ENCODE assay signal across 20 cellular contexts in the genomic region with DNA sequence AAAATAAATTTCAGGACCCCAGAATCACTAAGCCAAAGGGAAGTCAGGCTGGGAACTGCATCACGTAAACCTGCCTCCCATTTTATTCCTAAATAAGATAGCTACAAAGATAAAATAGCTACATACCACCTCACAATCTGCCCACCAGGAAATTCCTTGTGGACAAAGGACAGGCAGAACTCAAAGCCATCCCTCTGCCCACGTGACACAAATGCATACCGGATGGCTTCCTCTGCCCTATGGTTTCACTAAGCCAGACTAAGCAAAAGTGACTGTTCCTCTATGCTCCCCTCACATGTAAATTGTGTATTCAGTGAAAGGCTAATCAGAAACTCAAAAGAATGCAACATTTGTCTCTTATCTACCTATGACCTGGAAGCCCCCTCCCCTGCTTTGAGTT. TPM values are rescaled to one million over a fixed set of nuclear protein-coding genes. Genes with fewer than 3 reads are reported as not detected.
A peak's percentile ranks its signal among the peaks of the same experiment; 100 is the strongest.
DNase-seq lines count a peak whose midpoint lies in the region; TF ChIP-seq lines count a peak whose summit lies in the region.
"Had no signal": no experiment of that assay in that cellular context is flagged by ENCODE, and none has a peak within 500 bp of the region (broad histone marks: within the 10 kb centered on the region; RNA-seq: fewer than 3 reads in every experiment).

No MANE protein-coding gene starts in this region.

- H3K27me3 ChIP-seq in H9 (ENCODE audit: insufficient read depth, low read length): no peaks in the 10 kb centered on the region
- no peaks in the 10 kb centered on the region for H3K27me3 ChIP-seq in vagina
- no peaks in the 10 kb centered on the region for H3K27me3 ChIP-seq in brain microvascular endothelial cell (replicated peaks)
- H3K27me3 ChIP-seq: testis had no signal

- no peak overlapping the region for H2AK5ac ChIP-seq in H9 (ENCODE audit: insufficient read length, low read length)

- H3K9me3 Mint-ChIP-seq in H9: peaks cover 0 to 3% of the 10 kb centered on the region in 2 experiments; a peak in 1 of 5 replicates
- H3K9me3 Mint-ChIP-seq in activated T-helper 1 cell treated with anti-CD3 and anti-CD28 coated beads, Interleukin-12 subunit alpha, Interleukin-12 subunit beta, Interleukin-2, Interleukin-4 antibody, amounts not matched to agents 30 ng/mL and 10 ng/mL and 1 ng/mL, durations not matched to agents 14 hours and 24 hours and 36 hours: no peaks in the 10 kb centered on the region
- H3K9me3 Mint-ChIP-seq: immature natural killer cell; T-helper 1 cell treated with Interleukin-12 subunit alpha and Interleukin-12 subunit beta and Interleukin-4 antibody, amounts not matched to agents 30 μg/mL and 1 μg/mL, for 36 hours had no signal

- H4K20me1 ChIP-seq in H9 (ENCODE audit: control insufficient read depth, insufficient read depth, insufficient read length): no peaks in the 10 kb centered on the region

- H3K27me3 Mint-ChIP-seq in H9 (ENCODE audit: low read depth): no peaks in the 10 kb centered on the region
- no peaks in the 10 kb centered on the region for H3K27me3 Mint-ChIP-seq in activated T-helper 1 cell treated with anti-CD3 and anti-CD28 coated beads, Interleukin-12 subunit alpha, Interleukin-12 subunit beta, Interleukin-2, Interleukin-4 antibody, amounts not matched to agents 30 ng/mL and 10 ng/mL and 1 ng/mL, durations not matched to agents 14 hours and 24 hours and 36 hours (ENCODE audit: insufficient read depth)

- peaks cover 12% of the 10 kb centered on the region; the same call in 1 of the 2 replicates for H3K4me1 ChIP-seq in H9 (ENCODE audit: insufficient read depth, low read length)
- peaks cover 30% of the 10 kb centered on the region for H3K4me1 ChIP-seq in vagina
- H3K4me1 ChIP-seq: testis had no signal

- no peaks in the 10 kb centered on the region for H3K79me1 ChIP-seq in H9 (ENCODE audit: insufficient read depth, low read depth, low read length, poor library complexity, severe bottlenecking)

- no peak overlapping the region for H2AFZ ChIP-seq in H9 (ENCODE audit: low read length)

- H3K79me2 ChIP-seq in H9 (ENCODE audit: insufficient read depth, low read length): no peaks in the 10 kb centered on the region

- intact Hi-C loops in vagina (cut with DNase I): no loop called here
- intact Hi-C loops in activated T-helper 1 cell treated with anti-CD3 and anti-CD28 coated beads, Interleukin-12 subunit alpha, Interleukin-12 subunit beta, Interleukin-2, Interleukin-4 antibody, amounts not matched to agents 30 ng/mL and 10 ng/mL and 1 ng/mL, durations not matched to agents 14 hours and 24 hours and 36 hours (cut with micrococcal nuclease): no loop called here

- no peak overlapping the region for H3K18ac ChIP-seq in H9 (ENCODE audit: insufficient read length, low read depth, low read length)

- WGBS in H9 (ENCODE audit: extremely low coverage, insufficient read length, low lambda C conversion rate): no CpG with 5 or more reads among the region's 3 CpGs

- no peak overlapping the region for H3K9ac ChIP-seq in H9 (ENCODE audit: extremely low read depth, insufficient read length, low read length)

- H3K27ac ChIP-seq in H9 (ENCODE audit: insufficient read length, low read depth, low read length) (peak overlapping the region; percentile 72), vagina (peak overlapping the region; percentile 51), brain microvascular endothelial cell (no peak overlapping the region)
- H3K27ac ChIP-seq: testis had no signal

- H2BK20ac ChIP-seq in H9 (ENCODE audit: low read depth, low read length, poor library complexity, severe bottlenecking): no peak overlapping the region

- no peak overlapping the region for H3K4me3 Mint-ChIP-seq in H9
- no peak overlapping the region for H3K4me3 Mint-ChIP-seq in activated T-helper 1 cell treated with anti-CD3 and anti-CD28 coated beads, Interleukin-12 subunit alpha, Interleukin-12 subunit beta, Interleukin-2, Interleukin-4 antibody, amounts not matched to agents 30 ng/mL and 10 ng/mL and 1 ng/mL, durations not matched to agents 14 hours and 24 hours and 36 hours
- H3K4me3 Mint-ChIP-seq: immature natural killer cell; T-helper 1 cell treated with Interleukin-12 subunit alpha and Interleukin-12 subunit beta and Interleukin-4 antibody, amounts not matched to agents 30 μg/mL and 1 μg/mL, for 36 hours had no signal

- no peak overlapping the region for H4K8ac ChIP-seq in H9 (replicated peaks; ENCODE audit: insufficient read length, low read depth, low read length)

- DNase-seq in H9: peak; percentile 72
- DNase-seq in RPMI7951 (ENCODE audit: low read depth): peak; percentile 66
- peak; percentile 16 for DNase-seq in fibroblast of gingiva (ENCODE audit: low read depth)
- DNase-seq in vagina (ENCODE audit: extremely low spot score in 2 of 2): no peak
- DNase-seq in activated T-helper 1 cell treated with anti-CD3 and anti-CD28 coated beads, Interleukin-12 subunit alpha, Interleukin-12 subunit beta, Interleukin-2, Interleukin-4 antibody, amounts not matched to agents 30 ng/mL and 10 ng/mL and 1 ng/mL, durations not matched to agents 14 hours and 24 hours and 36 hours (ENCODE audit: low spot score): no peak
- DNase-seq in middle frontal gyrus (ENCODE audit: extremely low spot score, low spot score): no peak
- no peak for DNase-seq in brain microvascular endothelial cell
- DNase-seq: activated CD4-positive, alpha-beta T cell treated with anti-CD3 and anti-CD28 coated beads, Interleukin-2, amount 50 U/mL, for 1 hour; AML-193; Caco-2; central memory CD4-positive, alpha-beta T cell; effector memory CD4-positive, alpha-beta T cell; head of caudate nucleus; immature natural killer cell; NCI-H1417; NCI-H69; nucleus accumbens; SHP77 treated with DMSO at 0.1 percent for 48 hours; testis had no signal

- H3K9me3 ChIP-seq in H9 (ENCODE audit: control insufficient read depth, low read depth, low read length) (no peaks in the 10 kb centered on the region), vagina (no peaks in the 10 kb centered on the region)
- H3K9me3 ChIP-seq: Caco-2, testis had no signal

- no peak for TF ChIP-seq POLR2A in vagina (IDR thresholded peaks at IDR 0.05)

- no peak overlapping the region for H3K4ac ChIP-seq in H9 (ENCODE audit: low read depth, low read length)

- no peaks in the 10 kb centered on the region for H3K36me3 ChIP-seq in vagina
- no peaks in the 10 kb centered on the region for H3K36me3 ChIP-seq in brain microvascular endothelial cell (replicated peaks)

- H3K4me2 ChIP-seq in H9 (ENCODE audit: insufficient read depth, insufficient read length, low read length): no peak overlapping the region

- no peak overlapping the region for H3K4me3 ChIP-seq in vagina
- no peak overlapping the region for H3K4me3 ChIP-seq in brain microvascular endothelial cell (ENCODE audit: low read depth, low read length)
- H3K4me3 ChIP-seq: testis had no signal

- H3K27ac Mint-ChIP-seq in H9: peak overlapping the region; percentile 18 to 96 (median 91)
- no peak overlapping the region for H3K27ac Mint-ChIP-seq in activated T-helper 1 cell treated with anti-CD3 and anti-CD28 coated beads, Interleukin-12 subunit alpha, Interleukin-12 subunit beta, Interleukin-2, Interleukin-4 antibody, amounts not matched to agents 30 ng/mL and 10 ng/mL and 1 ng/mL, durations not matched to agents 14 hours and 24 hours and 36 hours
- H3K27ac Mint-ChIP-seq: immature natural killer cell; T-helper 1 cell treated with Interleukin-12 subunit alpha and Interleukin-12 subunit beta and Interleukin-4 antibody, amounts not matched to agents 30 μg/mL and 1 μg/mL, for 36 hours had no signal

- no peak overlapping the region for H2BK120ac ChIP-seq in H9 (ENCODE audit: low read depth, low read length, poor library complexity, severe bottlenecking)

- no peak overlapping the region for H3K56ac ChIP-seq in H9 (ENCODE audit: insufficient read length, low read depth, low read length)

- no peak overlapping the region for H3K23ac ChIP-seq in H9 (ENCODE audit: insufficient read length, low read depth, low read length)

- H2BK12ac ChIP-seq in H9 (ENCODE audit: insufficient read length, low read depth, low read length): no peak overlapping the region

- peaks cover 31 to 33% of the 10 kb centered on the region in 2 experiments for H3K4me1 Mint-ChIP-seq in H9
- peaks cover 33% of the 10 kb centered on the region for H3K4me1 Mint-ChIP-seq in activated T-helper 1 cell treated with anti-CD3 and anti-CD28 coated beads, Interleukin-12 subunit alpha, Interleukin-12 subunit beta, Interleukin-2, Interleukin-4 antibody, amounts not matched to agents 30 ng/mL and 10 ng/mL and 1 ng/mL, durations not matched to agents 14 hours and 24 hours and 36 hours (ENCODE audit: low read depth)

- H4K5ac ChIP-seq in H9 (ENCODE audit: insufficient read length, low read depth, low read length): no peak overlapping the region

- H3K23me2 ChIP-seq in H9 (ENCODE audit: insufficient read length, low read depth, low read length, poor library complexity, severe bottlenecking): no peaks in the 10 kb centered on the region

- no peak overlapping the region for H4K91ac ChIP-seq in H9 (ENCODE audit: insufficient read length, low read depth, low read length)

- in situ Hi-C loops in brain microvascular endothelial cell (cut with HindIII; ENCODE audit: low pct_ligation_motif_present, low sequenced_read_pairs): no loop called here

- H2BK5ac ChIP-seq in H9 (ENCODE audit: insufficient read length, low read length): no peak overlapping the region

- no peak for TF ChIP-seq CTCF in H9 (conservative IDR thresholded peaks at IDR 0.05)
- TF ChIP-seq CTCF in vagina (IDR thresholded peaks at IDR 0.05): no peak
- no peak for TF ChIP-seq CTCF in brain microvascular endothelial cell (IDR thresholded peaks at IDR 0.05; ENCODE audit: low read depth, low read length, missing control alignments)

- peaks cover 2 to 10% (median 5%) of the 10 kb centered on the region in 3 experiments; a peak in 4 of 7 replicates for H3K36me3 Mint-ChIP-seq in H9 (ENCODE audit: insufficient read depth in 1 of 3, low read depth in 3 of 3)
- H3K36me3 Mint-ChIP-seq in activated T-helper 1 cell treated with anti-CD3 and anti-CD28 coated beads, Interleukin-12 subunit alpha, Interleukin-12 subunit beta, Interleukin-2, Interleukin-4 antibody, amounts not matched to agents 30 ng/mL and 10 ng/mL and 1 ng/mL, durations not matched to agents 14 hours and 24 hours and 36 hours (ENCODE audit: low read depth): peaks cover 15% of the 10 kb centered on the region
- H3K36me3 Mint-ChIP-seq: immature natural killer cell had no signal

- no peak overlapping the region for H2BK15ac ChIP-seq in H9 (ENCODE audit: low read depth, low read length)

- H3K14ac ChIP-seq in H9 (ENCODE audit: insufficient read depth, low read length): no peak overlapping the region

- no peak overlapping the region for H3T11ph ChIP-seq in H9 (ENCODE audit: low read length)

RNA-seq across cellular contexts. Expression of gene MBOAT1, which starts 15.0 kb away (rescaled TPM):
- total RNA-seq in H9 (2021) (9.6 and 9.9 TPM in 2 replicates), vagina (9.6 TPM)
- total RNA-seq in RPMI7951 (2014; rRNA removed; shearing (Covaris generic)): 18.3 and 20.5 TPM in 2 replicates
- total RNA-seq in activated T-helper 1 cell treated with anti-CD3 and anti-CD28 coated beads, Interleukin-12 subunit alpha, Interleukin-12 subunit beta, Interleukin-2, Interleukin-4 antibody, amounts not matched to agents 30 ng/mL and 10 ng/mL and 1 ng/mL, durations not matched to agents 14 hours and 24 hours and 36 hours: 12.2 and 13.5 TPM in 2 replicates

Comparison
In these comparisons a context has a peak if more than half of its experiments do, and no peak if none do; other contexts are left out.
1. DNase-seq: peak in H9 (single experiment), RPMI7951 (single experiment) and fibroblast of gingiva (single experiment); none in vagina (0 of 2), activated T-helper 1 cell treated with anti-CD3 and anti-CD28 coated beads, Interleukin-12 subunit alpha, Interleukin-12 subunit beta, Interleukin-2, Interleukin-4 antibody, amounts not matched to agents 30 ng/mL and 10 ng/mL and 1 ng/mL, durations not matched to agents 14 hours and 24 hours and 36 hours (single experiment), middle frontal gyrus (single experiment) and brain microvascular endothelial cell (single experiment).